ENCODE assay signal across 18 cellular contexts in genomic region chr3:114011059-114011797, GRCh38. TPM values are rescaled to one million over a fixed set of nuclear protein-coding genes. Genes with fewer than 3 reads are reported as not detected.
DNase-seq lines count a peak whose midpoint lies in the region; ATAC-seq, FAIRE-seq and TF ChIP-seq lines count a peak whose summit lies in the region.
"Had no signal": no experiment of that assay in that cellular context is flagged by ENCODE, and none has a peak within 500 bp of the region (broad histone marks: within the 10 kb centered on the region; RNA-seq: fewer than 3 reads in every experiment).

No MANE protein-coding gene starts in this region.

- H3K9me3 ChIP-seq in Karpas-422 (ENCODE audit: low read length): no peaks in the 10 kb centered on the region
- no peaks in the 10 kb centered on the region for H3K9me3 ChIP-seq in upper lobe of right lung
- H3K9me3 ChIP-seq: SK-N-SH, thyroid gland had no signal

- H3K4me3 ChIP-seq in Karpas-422 (ENCODE audit: low read length) (no peak overlapping the region), upper lobe of right lung (no peak overlapping the region)
- H3K4me3 ChIP-seq: thyroid gland had no signal

- no peak overlapping the region for H3K27ac ChIP-seq in Karpas-422 (ENCODE audit: low read length)
- H3K27ac ChIP-seq in upper lobe of right lung: no peak overlapping the region
- H3K27ac ChIP-seq: epithelial cell of prostate, parathyroid adenoma, thyroid gland had no signal

- no peak for FAIRE-seq in GM12892 (lab: Jason Lieb, UNC)
- FAIRE-seq: kidney had no signal

- H3K4me2 ChIP-seq in Karpas-422 (ENCODE audit: low read depth, low read length, poor library complexity, severe bottlenecking): peak overlapping the region; percentile 8
- H3K4me2 ChIP-seq: SK-N-SH had no signal

- no peaks in the 10 kb centered on the region for H3K79me2 ChIP-seq in Karpas-422 (ENCODE audit: low read length)
- H3K79me2 ChIP-seq: parathyroid adenoma had no signal

- TF ChIP-seq CTCF in GM10266 (IDR thresholded peaks at IDR 0.05; ENCODE audit: control insufficient read depth, insufficient read depth, low read depth, missing control alignments) (no peak), upper lobe of right lung (IDR thresholded peaks at IDR 0.05) (no peak)

- H3K27me3 ChIP-seq in Karpas-422 (ENCODE audit: low read length) (no peaks in the 10 kb centered on the region), upper lobe of right lung (no peaks in the 10 kb centered on the region)
- H3K27me3 ChIP-seq: thyroid gland had no signal

- intact Hi-C loops in upper lobe of right lung (cut with DNase I): no loop called here

- H3K36me3 ChIP-seq in Karpas-422 (ENCODE audit: insufficient read depth, low read length): no peaks in the 10 kb centered on the region
- H3K36me3 ChIP-seq in upper lobe of right lung: no peaks in the 10 kb centered on the region

- no peaks in the 10 kb centered on the region; the same call in 1 of the 2 replicates for H3K9me2 ChIP-seq in Karpas-422 (replicated peaks; ENCODE audit: insufficient read depth, low read length)
- H3K9me2 ChIP-seq: SK-N-SH had no signal

- TF ChIP-seq POLR2A in GM12892 (IDR thresholded peaks at IDR 0.05; ENCODE audit: low read depth, low read length): no peak

- H3K9ac ChIP-seq in Karpas-422 (ENCODE audit: low read length): no peak overlapping the region
- H3K9ac ChIP-seq: parathyroid adenoma, SK-N-SH had no signal

- DNase-seq in GM10266 (ENCODE audit: extremely low spot score) (peak; percentile 16), Karpas-422 (no peak), GM12892 (ENCODE audit: insufficient read length) (no peak), SW480 (ENCODE audit: low spot score) (no peak), DMS53 treated with DMSO at 0.1 percent for 48 hours (lab: John Stamatoyannopoulos, UW; ENCODE audit: unreplicated experiment) (no peak), upper lobe of right lung (no peak)
- DNase-seq: activated CD4-positive, CD25-positive, alpha-beta regulatory T cell treated with anti-CD3 and anti-CD28 coated beads, Interleukin-2, amount 50 U/mL, for 72 hours; activated T-cell treated with anti-CD3 and anti-CD28 coated beads for 4 hours; glutamatergic neuron; kidney; NCI-H1048; SK-N-SH; stimulated activated CD4-positive, alpha-beta T cell treated with anti-CD3 and anti-CD28 coated beads, Interleukin-12 subunit alpha, Interleukin-12 subunit beta, amount 100 ng/mL, for 4 hours; thyroid gland had no signal

- H3K4me1 ChIP-seq in Karpas-422 (ENCODE audit: low read length) (peaks cover 43% of the 10 kb centered on the region), upper lobe of right lung (no peaks in the 10 kb centered on the region)
- H3K4me1 ChIP-seq: parathyroid adenoma, thyroid gland had no signal

- no peaks in the 10 kb centered on the region for H4K20me1 ChIP-seq in Karpas-422 (ENCODE audit: insufficient read depth, low read depth, low read length)

- peak overlapping the region; percentile 12; the same call in 1 of the 2 replicates for H2AFZ ChIP-seq in Karpas-422 (ENCODE audit: low read length)
- H2AFZ ChIP-seq: parathyroid adenoma had no signal

- peak; percentile 91 for ATAC-seq in GM19395 (IDR thresholded peaks at IDR 0.05; ENCODE audit: unreplicated experiment)
- peak; percentile 73 for ATAC-seq in HG02870 (IDR thresholded peaks at IDR 0.05; ENCODE audit: unreplicated experiment)
- ATAC-seq in upper lobe of right lung: no peak

RNA-seq across cellular contexts. Expression of gene CCDC191, which starts 45.1 kb away (rescaled TPM):
- 2.8 and 9.4 TPM in 2 replicates for total RNA-seq in Karpas-422 (2014; rRNA removed; shearing (Covaris generic); ENCODE audit: low replicate concordance)
- 4.7 TPM for polyA plus RNA-seq in GM12892 (2012; ENCODE audit: missing spikeins)
- 4.1 TPM for total RNA-seq in upper lobe of right lung

RNA-seq across cellular contexts. Expression of gene QTRT2, which starts 45.3 kb away (rescaled TPM):
- 27.1 and 56.9 TPM in 2 replicates for total RNA-seq in Karpas-422 (2014; rRNA removed; shearing (Covaris generic); ENCODE audit: low replicate concordance)
- polyA plus RNA-seq in GM12892 (2012; ENCODE audit: missing spikeins): 17.5 TPM
- total RNA-seq in upper lobe of right lung: 22.5 TPM
